ENCODE assay signal across 9 cellular contexts in the genomic region with DNA sequence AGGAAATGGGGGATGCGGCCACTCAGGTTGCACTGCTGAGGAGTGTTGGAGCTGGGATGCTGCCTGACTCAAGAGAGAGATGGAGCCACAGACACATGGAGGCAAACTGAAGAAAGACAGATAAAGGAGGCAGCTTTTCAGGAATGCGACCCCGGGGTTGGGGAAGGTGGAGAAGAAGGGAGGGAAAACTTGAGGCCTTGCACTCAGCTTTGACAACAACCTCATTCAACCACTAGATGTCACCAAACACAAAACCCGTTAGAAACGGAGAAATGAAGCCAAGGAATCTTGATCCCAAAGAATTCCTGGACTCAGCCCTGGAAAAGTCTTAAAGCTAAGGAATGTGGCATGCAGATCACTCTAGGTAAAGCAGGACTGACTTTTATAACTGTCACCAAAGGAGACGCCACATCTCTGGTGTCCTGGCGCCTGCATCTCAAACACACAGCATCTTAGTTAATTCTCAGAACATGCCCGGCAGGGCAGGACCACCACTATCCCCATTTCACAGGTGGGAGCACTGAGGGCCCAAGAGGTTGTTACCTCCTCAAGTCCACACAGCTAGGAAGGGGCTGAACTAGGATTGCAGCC. TPM values are rescaled to one million over a fixed set of nuclear protein-coding genes. Genes with fewer than 3 reads are reported as not detected.
DNase-seq lines count a peak whose midpoint lies in the region; ATAC-seq and TF ChIP-seq lines count a peak whose summit lies in the region.
"Had no signal": no experiment of that assay in that cellular context is flagged by ENCODE, and none has a peak within 500 bp of the region (broad histone marks: within the 10 kb centered on the region; RNA-seq: fewer than 3 reads in every experiment).

No MANE protein-coding gene starts in this region.

- peak overlapping the region; percentile 18; the same call in 1 of the 2 replicates for H3K56ac ChIP-seq in IMR-90 (ENCODE audit: extremely low read depth, insufficient read depth, low read length)

- no peak overlapping the region for H3K4me3 ChIP-seq in IMR-90 (ENCODE audit: insufficient read depth, low read depth, low read length)
- H3K4me3 ChIP-seq: skin epidermis had no signal

- no TSS peak for BruUV-seq in IMR-90 (replicated peaks; lab: Mats Ljungman, UMichigan)

- TF ChIP-seq RAD21 in IMR-90 (IDR thresholded peaks at IDR 0.05; ENCODE audit: low read length): peak; percentile 87

- 50% methylated on average over 2 of the region's 8 CpGs; no CpG with 5 or more reads in 1 of the 2 experiments for WGBS in IMR-90 (ENCODE audit: extremely low coverage in 2 of 2, insufficient read length in 1 of 2), 2 experiments

- H2BK20ac ChIP-seq in IMR-90 (ENCODE audit: low read depth, low read length): peak overlapping the region; percentile 93

- peak overlapping the region; percentile 36; the same call in 1 of the 2 replicates for H3K18ac ChIP-seq in IMR-90 (ENCODE audit: low read depth, low read length)

- no peak overlapping the region for H3K4me2 ChIP-seq in IMR-90 (ENCODE audit: low read depth, low read length)

- no peak overlapping the region for H3K23ac ChIP-seq in IMR-90 (ENCODE audit: low read depth, low read length)

- H3K9me1 ChIP-seq in IMR-90 (ENCODE audit: insufficient read depth, low read length): peaks cover 12% of the 10 kb centered on the region

- ATAC-seq in IMR-90 (ENCODE audit: low read depth) (peak; percentile 30; the same call in 1 of the 2 replicates), GM19324 (IDR thresholded peaks at IDR 0.05; ENCODE audit: low FRiP score, unreplicated experiment) (no peak)

- peak overlapping the region; percentile 40; the same call in 1 of the 2 replicates for H3K27ac ChIP-seq in IMR-90 (ENCODE audit: insufficient read depth, low read length)

- H3K4ac ChIP-seq in IMR-90 (ENCODE audit: low read depth, low read length): peak overlapping the region; percentile 98

- H4K20me1 ChIP-seq in IMR-90 (ENCODE audit: insufficient read depth, low read length): no peaks in the 10 kb centered on the region

- peak overlapping the region; percentile 89 for H2AK9ac ChIP-seq in IMR-90 (replicated peaks; ENCODE audit: low read depth, low read length, poor library complexity)

- peak; percentile 85 for DNase-seq in EH (ENCODE audit: low read depth)
- peak; percentile 77 for DNase-seq in IMR-90
- peak; percentile 77 for DNase-seq in amniotic epithelial cell (ENCODE audit: low read depth)
- peak; percentile 78 for DNase-seq in iPS DF 19.7 (ENCODE audit: low read depth, low spot score)
- peak; percentile 90 for DNase-seq in superior temporal gyrus (ENCODE audit: extremely low spot score)
- no peak for DNase-seq in stimulated activated naive CD4-positive, alpha-beta T cell (lab: John Stamatoyannopoulos, UW)
- no peak for DNase-seq in activated T-cell treated with anti-CD3 and anti-CD28 coated beads, Interleukin-2, amount 50 U/mL, for 48 hours

- peak overlapping the region; percentile 80; the same call in 1 of the 3 replicates for H2BK15ac ChIP-seq in IMR-90 (ENCODE audit: low read depth, low read length)

- H2BK5ac ChIP-seq in IMR-90 (ENCODE audit: low read depth, low read length, poor library complexity, severe bottlenecking): peak overlapping the region; percentile 38

- peak overlapping the region; percentile 75 for H2AFZ ChIP-seq in IMR-90 (replicated peaks; ENCODE audit: low read length, poor library complexity)

- peak; percentile 84 for TF ChIP-seq CTCF in IMR-90 (conservative IDR thresholded peaks at IDR 0.05; ENCODE audit: low read depth, low read length)

- intact Hi-C loops in IMR-90 (cut with micrococcal nuclease): loop anchor here (1.0 to 10.0 kb wide), 8 partner anchors 93 to 625 kb away; partner anchors contain the start of genes OXTR and RAD18

- peaks cover 0 to 9% of the 10 kb centered on the region in 2 experiments; a peak in 1 of 4 replicates for H3K79me1 ChIP-seq in IMR-90 (ENCODE audit: low read depth in 1 of 2, low read length in 2 of 2)

- TF ChIP-seq POLR2A in IMR-90 (IDR thresholded peaks at IDR 0.05; ENCODE audit: low read depth, low read length): no peak

- in situ Hi-C loops in IMR-90 (cut with MboI; ENCODE audit: low sequenced_read_pairs): loop anchor here (5.0 to 25.0 kb wide), 2 partner anchors 180 to 295 kb away; partner anchors contain the start of gene CAV3

- peak overlapping the region; percentile 55; the same call in 1 of the 2 replicates for H4K91ac ChIP-seq in IMR-90 (ENCODE audit: insufficient read depth, low read depth, low read length)

- peak overlapping the region; percentile 11; the same call in 1 of the 2 replicates for H3K14ac ChIP-seq in IMR-90 (replicated peaks; ENCODE audit: low read depth, low read length)

- H4K5ac ChIP-seq in IMR-90 (ENCODE audit: low read depth, low read length): peak overlapping the region; percentile 6; the same call in 1 of the 2 replicates

- peak overlapping the region; percentile 86; the same call in 1 of the 2 replicates for H2AK5ac ChIP-seq in IMR-90 (ENCODE audit: low read depth, low read length)

- H4K8ac ChIP-seq in IMR-90 (ENCODE audit: low read depth in 2 of 2, low read length in 2 of 2): peak overlapping the region in 1 of 2 experiments; percentile 44; a peak in 2 of 4 replicates

- no peaks in the 10 kb centered on the region for H3K36me3 ChIP-seq in IMR-90 (ENCODE audit: control insufficient read depth, insufficient read depth, low read length)

- peaks cover 2% of the 10 kb centered on the region; the same call in 1 of the 2 replicates for H3K27me3 ChIP-seq in IMR-90 (ENCODE audit: control insufficient read depth, insufficient read depth, low read length)

- no peaks in the 10 kb centered on the region for H3K9me3 ChIP-seq in IMR-90 (ENCODE audit: control insufficient read depth, insufficient read depth, low read length)

- dilution Hi-C loops in IMR-90 (cut with HindIII; ENCODE audit: low sequenced_read_pairs, unreplicated experiment): no loop called here

- POLR2A ChIA-PET in IMR-90 (lab: Charles Lee; ENCODE audit: unreplicated experiment): interaction anchor here (0.7 kb wide), 1 partner anchor 150 kb away, joined by 3 read pairs; no protein-coding TSS in a partner anchor

- no peak overlapping the region for H3K9ac ChIP-seq in IMR-90 (ENCODE audit: low read depth, low read length)

- H3K4me1 ChIP-seq in IMR-90 (ENCODE audit: control insufficient read depth, insufficient read depth, low read length): peaks cover 21% of the 10 kb centered on the region

- CTCF ChIA-PET in IMR-90 (lab: Yijun Ruan, JAX): interaction anchor here (0.7 to 1.3 kb wide), 10 partner anchors 10 to 865 kb away, joined by 3 to 7 read pairs (median 3); no protein-coding TSS in a partner anchor

- peak overlapping the region; percentile 98 for H2BK120ac ChIP-seq in IMR-90 (ENCODE audit: low read depth, low read length)

TF ChIP-seq in IMR-90, 13 proteins besides CTCF, POLR2A, EP300 and RAD21:
- TF ChIP-seq MAZ (IDR thresholded peaks at IDR 0.05; ENCODE audit: borderline replicate concordance, low read depth, low read length): no peak
- peak; percentile 88 for TF ChIP-seq SMC3 (IDR thresholded peaks at IDR 0.05; ENCODE audit: low read depth, low read length)
TF ChIP-seq in IMR-90: peak in this region for 1.

RNA-seq across cellular contexts. Expression of gene LMCD1, which starts 59.6 kb away (rescaled TPM):
- total RNA-seq in IMR-90 (2012; rRNA removed): 33.6 and 50.0 TPM in 2 replicates
- polyA plus RNA-seq in IMR-90 (2012; rRNA removed): 43.1 and 53.8 TPM in 2 replicates
- 47.4 and 70.5 TPM in 2 replicates for polyA plus RNA-seq in IMR-90 (2012; cell fraction: cytosol; rRNA removed)
- 28.7 and 43.9 TPM in 2 replicates for polyA plus RNA-seq in IMR-90 (2012; cell fraction: nucleus; rRNA removed; ENCODE audit: low replicate concordance)

Comparison
In these comparisons a context has a peak if more than half of its experiments do, and no peak if none do; other contexts are left out.
1. DNase-seq: peak in EH (single experiment), IMR-90 (single experiment), amniotic epithelial cell (single experiment), iPS DF 19.7 (single experiment) and superior temporal gyrus (single experiment); none in stimulated activated naive CD4-positive, alpha-beta T cell (0 of 6) and activated T-cell treated with anti-CD3 and anti-CD28 coated beads, Interleukin-2, amount 50 U/mL, for 48 hours (0 of 2).